ENCODE assay signal across 27 cellular contexts in genomic region chr5:44660251-44660650, GRCh38.
"Had no signal": no experiment of that assay in that cellular context is flagged by ENCODE, and none has a peak within 500 bp of the region (broad histone marks: within the 10 kb centered on the region; RNA-seq: fewer than 3 reads in every experiment).

No MANE protein-coding gene starts in this region.

- H3K27ac ChIP-seq: ascending aorta, body of pancreas, cardiac muscle cell, Peyer's patch had no signal

- H3K9me3 ChIP-seq: ascending aorta had no signal

- H3K4me3 ChIP-seq: ascending aorta, body of pancreas, cardiac muscle cell, MG63, Peyer's patch had no signal

- H3K36me3 ChIP-seq: ascending aorta, cardiac muscle cell, MG63, Peyer's patch had no signal

- DNase-seq: activated CD4-positive, alpha-beta T cell treated with anti-CD3 and anti-CD28 coated beads for 48 hours; activated CD4-positive, alpha-beta T cell treated with anti-CD3 and anti-CD28 coated beads, Interleukin-2, amount 50 U/mL, for 48 hours; activated CD4-positive, CD25-positive, alpha-beta regulatory T cell treated with anti-CD3 and anti-CD28 coated beads, Interleukin-2, amount 50 U/mL, for 72 hours; activated CD8-positive, alpha-beta memory T cell treated with anti-CD3 and anti-CD28 coated beads, Interleukin-2, amount 10 ng/mL, durations not matched to agents 7 days and 5 days; activated effector memory CD4-positive, alpha-beta T cell treated with Interleukin-2 at 50 U/mL for 16 hours; activated naive CD4-positive, alpha-beta T cell; activated T-cell treated with anti-CD3 and anti-CD28 coated beads, Interleukin-2, amount 50 U/mL, for 24 hours; amniotic stem cell; body of pancreas; KG1; MG63; MV-4-11; NCI-H1092 treated with DMSO at 0.1 percent for 48 hours; NCI-H1436; NCI-H1694 treated with DMSO at 0.1 percent for 48 hours; NCI-H2029 treated with DMSO at 0.1 percent for 48 hours; NCI-H345; NCI-H510A; NCI-H526 treated with DMSO at 0.1 percent for 48 hours; NCI-H82; Peyer's patch; SHP77; T-helper 17 cell; T-helper 9 cell had no signal

- ATAC-seq: activated CD8-positive, alpha-beta memory T cell treated with anti-CD3 and anti-CD28 coated beads, Interleukin-2, amount 10 ng/mL, durations not matched to agents 7 days and 5 days; body of pancreas; T-helper 17 cell; WTC11 had no signal
